26 cellular contexts compared by ENCODE assay signal in the genomic region with DNA sequence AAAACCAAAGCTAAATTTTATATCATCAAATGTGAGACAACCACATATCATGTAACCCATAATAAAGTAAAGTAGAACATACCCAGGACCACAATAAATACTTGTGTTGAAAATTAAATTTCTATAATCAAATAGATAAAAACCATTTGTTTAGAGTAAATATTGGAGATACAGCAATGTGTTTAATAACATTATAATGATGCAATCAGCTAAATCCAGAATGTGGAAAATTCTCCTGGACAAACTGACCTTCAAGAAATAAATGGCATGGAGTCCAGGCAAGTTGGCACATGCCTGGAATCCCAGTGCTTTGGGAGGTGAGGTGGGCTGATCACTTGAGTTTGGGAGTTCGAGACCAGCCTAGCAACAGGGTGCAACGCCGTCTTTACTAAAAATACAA.
"Had no signal": no experiment of that assay in that cellular context is flagged by ENCODE, and none has a peak within 500 bp of the region (broad histone marks: within the 10 kb centered on the region; RNA-seq: fewer than 3 reads in every experiment).

No MANE protein-coding gene starts in this region.

- H3K36me3 ChIP-seq: stomach, suprapubic skin, thoracic aorta, thyroid gland, tibial artery, tibial nerve, transverse colon, upper lobe of left lung, uterus, vagina had no signal

- DNase-seq: stimulated activated CD4-positive, alpha-beta T cell treated with anti-CD3 and anti-CD28 coated beads, Interleukin-2, amount 100 ng/mL, for 48 hours; stimulated activated CD4-positive, alpha-beta T cell treated with anti-CD3 and anti-CD28 coated beads, Interleukin-4, amount 100 ng/mL, for 1 hour; stimulated activated CD4-positive, alpha-beta T cell treated with anti-CD3 and anti-CD28 coated beads, Interleukin-4, amount 100 ng/mL, for 24 hours; stimulated activated CD4-positive, alpha-beta T cell treated with anti-CD3 and anti-CD28 coated beads, Interleukin-4, amount 100 ng/mL, for 4 hours; stimulated activated CD8-positive, alpha-beta memory T cell treated with anti-CD3 and anti-CD28 coated beads, Interleukin-4, amount 100 ng/mL, for 48 hours; stimulated activated naive B cell treated with anti-CD40 and anti-IgM and Interleukin-4, amounts not matched to agents 10 μg/mL and 1 μg/mL and 100 μg/mL, for 72 hours; stimulated activated naive CD4-positive, alpha-beta T cell; stimulated activated naive CD4-positive, alpha-beta T cell treated with Interleukin-2 at 50 U/mL for 16 hours; stimulated activated naive CD8-positive, alpha-beta T cell treated with anti-CD3 and anti-CD28 coated beads, Interleukin-15, amount 100 ng/mL, for 72 hours; stimulated activated naive CD8-positive, alpha-beta T cell treated with anti-CD3 and anti-CD28 coated beads, Interleukin-15, Interleukin-2, amounts not matched to agents 100 U/mL and 50 U/mL, for 24 hours; stomach; substantia nigra; testis; thyroid gland; tibial artery; transverse colon; trophoblast cell; upper lobe of left lung; uterus had no signal

- H3K27me3 ChIP-seq: testis, thyroid gland, vagina had no signal

- H3K4me1 ChIP-seq: thyroid gland, tibial artery, uterus had no signal

- FAIRE-seq: urothelium cell line had no signal

- H3K27ac ChIP-seq: stomach, suprapubic skin, testis, thoracic aorta, thyroid gland, tibial artery, tibial nerve, transverse colon, upper lobe of left lung, uterus, vagina had no signal

- ATAC-seq: stimulated activated effector memory CD8-positive, alpha-beta T cell treated with anti-CD3 and anti-CD28 coated beads, Interleukin-12 subunit alpha, Interleukin-12 subunit beta, amount 100 ng/mL, for 72 hours; stimulated activated memory B cell treated with anti-CD40 and anti-IgM and Interleukin-4, amounts not matched to agents 10 μg/mL and 1 μg/mL and 100 μg/mL, for 72 hours; stimulated activated naive B cell treated with anti-CD40 and anti-IgM and Interleukin-4, amounts not matched to agents 10 μg/mL and 1 μg/mL and 100 μg/mL, for 72 hours; stimulated activated naive CD8-positive, alpha-beta T cell treated with anti-CD3 and anti-CD28 coated beads, Interleukin-15, amount 100 ng/mL, for 72 hours; stimulated activated naive CD8-positive, alpha-beta T cell treated with anti-CD3 and anti-CD28 coated beads, Interleukin-15, Interleukin-2, amounts not matched to agents 100 U/mL and 50 U/mL, for 24 hours had no signal

- H3K9me3 ChIP-seq: suprapubic skin, testis, thoracic aorta, thyroid gland, tibial artery, tibial nerve, transverse colon, upper lobe of left lung, uterus, vagina had no signal

- H3K4me3 ChIP-seq: stomach, suprapubic skin, testis, thoracic aorta, thyroid gland, tibial artery, tibial nerve, transverse colon, upper lobe of left lung, uterus, vagina had no signal
